8 cellular contexts compared by ENCODE assay signal in genomic region chr3:130850044-130850797, GRCh38. TPM values are rescaled to one million over a fixed set of nuclear protein-coding genes. Genes with fewer than 3 reads are reported as not detected.
DNase-seq lines count a peak whose midpoint lies in the region; ATAC-seq, FAIRE-seq and TF ChIP-seq lines count a peak whose summit lies in the region.

No MANE protein-coding gene starts in this region.

- H3K4me3 ChIP-seq in astrocyte (ENCODE audit: insufficient read depth, low read depth, low read length) = no peak overlapping the region
- peak overlapping the region in 2 of 4 donors; percentile 2 to 6 for H3K4me3 ChIP-seq in stomach

- WGBS in stomach, 5 donors = 7 to 21% (median 8%) methylated on average over 8 of the region's 8 CpGs

- CTCF ChIA-PET in CD4-positive, alpha-beta T cell (lab: Charles Lee) = interaction anchor here (1.4 kb wide), 1 partner anchor 43 kb away, joined by 5 read pairs; the partner anchor contains the start of gene ATP2C1

- peaks cover 3% of the 10 kb centered on the region for H3K27me3 Mint-ChIP-seq in CD4-positive, alpha-beta T cell
- H3K27me3 Mint-ChIP-seq in astrocyte (ENCODE audit: low read depth, unreplicated experiment) (peaks cover 6% of the 10 kb centered on the region), memory B cell (peaks cover 4% of the 10 kb centered on the region)

- FAIRE-seq in astrocyte (lab: Jason Lieb, UNC) = no peak

- H3K79me2 ChIP-seq in astrocyte (ENCODE audit: insufficient read depth, low read length) = no peaks in the 10 kb centered on the region

- H3K4me2 ChIP-seq in astrocyte (ENCODE audit: low read length) = peak overlapping the region; percentile 35

- no peak overlapping the region for H2AFZ ChIP-seq in astrocyte (ENCODE audit: low read depth, low read length)

- TF ChIP-seq POLR2A in stomach (IDR thresholded peaks at IDR 0.05) = no peak

- H3K9me3 ChIP-seq in CD4-positive, alpha-beta T cell (ENCODE audit: control insufficient read depth, low read length) = no peaks in the 10 kb centered on the region
- H3K9me3 ChIP-seq in astrocyte (ENCODE audit: insufficient read depth, low read depth, low read length) = no peaks in the 10 kb centered on the region
- no peaks in the 10 kb centered on the region for H3K9me3 ChIP-seq in stomach

- no peak overlapping the region for H3K27ac ChIP-seq in CD4-positive, alpha-beta T cell (ENCODE audit: low read depth, low read length)
- H3K27ac ChIP-seq in astrocyte (ENCODE audit: low read depth, low read length) (peak overlapping the region; percentile 16), stomach (peak overlapping the region; percentile 34 to 81 (median 71))

- no peaks in the 10 kb centered on the region for H3K27me3 ChIP-seq in CD4-positive, alpha-beta T cell (ENCODE audit: control insufficient read depth, insufficient read depth, low read length)
- H3K27me3 ChIP-seq in astrocyte (ENCODE audit: insufficient read depth, low read length) (no peaks in the 10 kb centered on the region), stomach (no peaks in the 10 kb centered on the region)

- peak overlapping the region; percentile 3 for H3K4me3 Mint-ChIP-seq in CD4-positive, alpha-beta T cell
- H3K4me3 Mint-ChIP-seq in astrocyte (ENCODE audit: unreplicated experiment) (peak overlapping the region; percentile 74), memory B cell (peak overlapping the region; percentile 21)

- H3K36me3 ChIP-seq in astrocyte (ENCODE audit: insufficient read depth, low read length) = no peaks in the 10 kb centered on the region
- no peaks in the 10 kb centered on the region for H3K36me3 ChIP-seq in stomach

- no peaks in the 10 kb centered on the region for H4K20me1 ChIP-seq in astrocyte (ENCODE audit: insufficient read depth, low read length)

- no peak for TF ChIP-seq EP300 in stomach (IDR thresholded peaks at IDR 0.05)

- no peaks in the 10 kb centered on the region for H3K36me3 Mint-ChIP-seq in CD4-positive, alpha-beta T cell (ENCODE audit: low read depth)
- H3K36me3 Mint-ChIP-seq in astrocyte (ENCODE audit: low read depth, unreplicated experiment) (no peaks in the 10 kb centered on the region), memory B cell (no peaks in the 10 kb centered on the region)

- intact Hi-C loops in CD4-positive, alpha-beta T cell (cut with DNase I, micrococcal nuclease) = loop anchor here in 1 of 2 experiments (5.0 kb wide), 1 partner anchor 42 kb away; the partner anchor contains the start of gene ATP2C1
- intact Hi-C loops in stomach (cut with DNase I; ENCODE audit: low total_unique reads) = no loop called here

- peaks cover 6% of the 10 kb centered on the region for H3K4me1 ChIP-seq in astrocyte (ENCODE audit: insufficient read depth, low read length)
- peaks cover 13 to 46% (median 30%) of the 10 kb centered on the region in 4 donors for H3K4me1 ChIP-seq in stomach

- H3K9ac ChIP-seq in astrocyte (ENCODE audit: low read length) = peak overlapping the region; percentile 10

- DNase-seq in CD4-positive, alpha-beta T cell = peak in 2 of 10 experiments; percentile 3 to 17
- peak; percentile 82 for DNase-seq in RPMI8226
- peak; percentile 97 for DNase-seq in astrocyte (ENCODE audit: low read depth)
- no peak for DNase-seq in memory B cell (ENCODE audit: low spot score in 2 of 2)
- DNase-seq in stomach = no peak
- no peak for DNase-seq in SHP77 treated with DMSO at 0.1 percent for 48 hours (lab: John Stamatoyannopoulos, UW)

- no peak for TF ChIP-seq CTCF in CD4-positive, alpha-beta T cell (IDR thresholded peaks at IDR 0.05)
- no peak for TF ChIP-seq CTCF in astrocyte (IDR thresholded peaks at IDR 0.05; ENCODE audit: insufficient read depth, low read depth, low read length)
- no peak for TF ChIP-seq CTCF in stomach (IDR thresholded peaks at IDR 0.05)

- H3K27ac Mint-ChIP-seq in CD4-positive, alpha-beta T cell = peak overlapping the region; percentile 34
- H3K27ac Mint-ChIP-seq in astrocyte (ENCODE audit: unreplicated experiment) (peak overlapping the region; percentile 60), memory B cell (peak overlapping the region; percentile 67)

- H3K4me1 Mint-ChIP-seq in CD4-positive, alpha-beta T cell (ENCODE audit: low read depth) = peaks cover 14% of the 10 kb centered on the region
- H3K4me1 Mint-ChIP-seq in astrocyte (ENCODE audit: low read depth, unreplicated experiment) = peaks cover 31% of the 10 kb centered on the region
- H3K4me1 Mint-ChIP-seq in memory B cell = peaks cover 11% of the 10 kb centered on the region

- H3K9me3 Mint-ChIP-seq in CD4-positive, alpha-beta T cell = no peaks in the 10 kb centered on the region
- peaks cover 2% of the 10 kb centered on the region for H3K9me3 Mint-ChIP-seq in astrocyte (ENCODE audit: unreplicated experiment)
- H3K9me3 Mint-ChIP-seq in memory B cell = no peaks in the 10 kb centered on the region

- peak; percentile 87 for ATAC-seq in CD4-positive, alpha-beta T cell (ENCODE audit: poor library complexity)
- ATAC-seq in GM19452 (IDR thresholded peaks at IDR 0.05; ENCODE audit: unreplicated experiment) = peak; percentile 66
- ATAC-seq in HG03520 (IDR thresholded peaks at IDR 0.05; ENCODE audit: unreplicated experiment) = peak; percentile 71
- peak; percentile 85 for ATAC-seq in memory B cell (ENCODE audit: low read depth)

- POLR2A ChIA-PET in CD4-positive, alpha-beta T cell (lab: Charles Lee) = interaction anchor here (0.9 to 2.1 kb wide), 3 partner anchors 10 to 46 kb away, joined by 3 to 9 read pairs (median 3); partner anchors contain the start of gene ATP2C1

RNA-seq across cellular contexts. Expression of gene ATP2C1, which starts 43.7 kb away (rescaled TPM):
- 10 to 100 TPM; 40.9 to 44.0 TPM for total RNA-seq in CD4-positive, alpha-beta T cell
- total RNA-seq in astrocyte (132 TPM in 2 replicates), stomach (100 to 1,000 TPM in 1 of 5 donors, 10 to 100 TPM in 4; 20.5 to 114 (median 44.2) TPM)
- polyA plus RNA-seq in stomach = 10 to 100 TPM; 10.5 to 22.2 (median 13.9) TPM

Comparison
In these comparisons a context has a peak if more than half of its experiments do, and no peak if none do; other contexts are left out.
1. DNase-seq: peak in RPMI8226 (single experiment) and astrocyte (single experiment); none in memory B cell (0 of 2), stomach (single experiment) and SHP77 treated with DMSO at 0.1 percent for 48 hours (single experiment).
2. H3K4me3 Mint-ChIP-seq: peak in every context shown above with its lines; median percentile 74 in astrocyte; 21 in memory B cell; 3 in CD4-positive, alpha-beta T cell.
3. Peak in every context shown above with its lines, with median percentiles within 50 percentile points of each other: ATAC-seq and H3K27ac Mint-ChIP-seq.